ENCODE assay signal across 15 cellular contexts in the genomic region with DNA sequence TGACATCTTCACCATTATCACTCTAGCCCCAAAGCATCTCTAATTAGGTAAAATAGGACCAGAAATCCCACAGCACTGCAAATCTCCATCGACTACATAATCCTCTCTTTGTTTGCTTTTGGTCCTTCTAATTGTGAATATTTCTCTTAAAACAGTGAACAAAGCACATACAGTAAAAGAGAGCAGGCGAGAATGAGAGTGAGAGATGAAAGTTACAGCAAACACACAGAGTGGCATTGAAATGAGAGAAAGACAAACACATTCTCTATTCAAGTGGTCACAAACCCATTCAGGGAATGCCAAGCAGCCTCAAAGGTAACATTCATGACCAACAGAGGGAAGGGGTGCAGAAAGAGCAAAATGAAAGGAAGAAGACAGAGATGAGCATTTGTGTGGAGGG.
DNase-seq lines count a peak whose midpoint lies in the region; ATAC-seq and TF ChIP-seq lines count a peak whose summit lies in the region.
"Had no signal": no experiment of that assay in that cellular context is flagged by ENCODE, and none has a peak within 500 bp of the region (broad histone marks: within the 10 kb centered on the region; RNA-seq: fewer than 3 reads in every experiment).

No MANE protein-coding gene starts in this region.

- H3K4me1 Mint-ChIP-seq in Calu3 (ENCODE audit: low read depth, unreplicated experiment), result no peaks in the 10 kb centered on the region
- H3K4me1 Mint-ChIP-seq: activated naive CD8-positive, alpha-beta T cell treated with anti-CD3 and anti-CD28 coated beads for 36 hours had no signal

- no peaks in the 10 kb centered on the region for H3K36me3 Mint-ChIP-seq in Calu3 (ENCODE audit: insufficient read depth, unreplicated experiment)
- H3K36me3 Mint-ChIP-seq: activated naive CD8-positive, alpha-beta T cell treated with anti-CD3 and anti-CD28 coated beads for 36 hours; CD8-positive, alpha-beta T cell had no signal

- H3K9me3 Mint-ChIP-seq in Calu3 (ENCODE audit: low read depth, unreplicated experiment), result no peaks in the 10 kb centered on the region
- H3K9me3 Mint-ChIP-seq: activated naive CD8-positive, alpha-beta T cell treated with anti-CD3 and anti-CD28 coated beads for 36 hours; CD8-positive, alpha-beta T cell had no signal

- peaks cover 23% of the 10 kb centered on the region for H3K4me1 ChIP-seq in Karpas-422 (ENCODE audit: low read length)
- H3K4me1 ChIP-seq: suprapubic skin had no signal

- no peak overlapping the region for H3K27ac ChIP-seq in Karpas-422 (ENCODE audit: low read length)
- H3K27ac ChIP-seq: suprapubic skin had no signal

- in situ Hi-C loops in SK-MEL-5 (cut with HindIII; ENCODE audit: low pct_unique_long_range_greater_than_20kb, low sequenced_read_pairs), result no loop called here

- H3K4me3 Mint-ChIP-seq in Calu3 (ENCODE audit: low read depth, unreplicated experiment), result no peak overlapping the region
- H3K4me3 Mint-ChIP-seq: activated CD8-positive, alpha-beta T cell treated with anti-CD3 and anti-CD28 coated beads, Interleukin-2, amount 10 ng/mL, durations not matched to agents 7 days and 5 days; activated naive CD8-positive, alpha-beta T cell treated with anti-CD3 and anti-CD28 coated beads for 36 hours; CD8-positive, alpha-beta T cell had no signal

- peaks cover 16% of the 10 kb centered on the region for H3K27me3 Mint-ChIP-seq in Calu3 (ENCODE audit: unreplicated experiment)

- no peaks in the 10 kb centered on the region for H3K27me3 ChIP-seq in Karpas-422 (ENCODE audit: low read length)
- H3K27me3 ChIP-seq: suprapubic skin had no signal

- no peak for ATAC-seq in HG02759 (IDR thresholded peaks at IDR 0.05; ENCODE audit: unreplicated experiment)
- no peak for ATAC-seq in HG03045 (IDR thresholded peaks at IDR 0.05; ENCODE audit: unreplicated experiment)
- ATAC-seq: activated CD8-positive, alpha-beta T cell treated with anti-CD3 and anti-CD28 coated beads, Interleukin-2, amount 10 ng/mL, durations not matched to agents 7 days and 5 days; CD8-positive, alpha-beta T cell had no signal

- H3K9me2 ChIP-seq in Karpas-422 (replicated peaks; ENCODE audit: insufficient read depth, low read length), result no peaks in the 10 kb centered on the region

- H3K36me3 ChIP-seq in Karpas-422 (ENCODE audit: insufficient read depth, low read length), result no peaks in the 10 kb centered on the region
- H3K36me3 ChIP-seq: suprapubic skin had no signal

- H3K27ac Mint-ChIP-seq in Calu3 (ENCODE audit: unreplicated experiment), result no peak overlapping the region
- H3K27ac Mint-ChIP-seq: activated CD8-positive, alpha-beta T cell treated with anti-CD3 and anti-CD28 coated beads, Interleukin-2, amount 10 ng/mL, durations not matched to agents 7 days and 5 days; activated naive CD8-positive, alpha-beta T cell treated with anti-CD3 and anti-CD28 coated beads for 36 hours; CD8-positive, alpha-beta T cell had no signal

- DNase-seq in Ammon's horn (ENCODE audit: low spot score) (peak; percentile 57), Karpas-422 (no peak), SK-MEL-5 (ENCODE audit: low read depth, low spot score) (peak; percentile 97), medulla oblongata (ENCODE audit: extremely low spot score) (peak; percentile 80), Calu3 (no peak)
- no peak for DNase-seq in stimulated activated CD4-positive, alpha-beta T cell treated with anti-CD3 and anti-CD28 coated beads, Interleukin-12 subunit alpha, Interleukin-12 subunit beta, amount 100 ng/mL, for 4 hours
- DNase-seq: activated CD8-positive, alpha-beta T cell treated with anti-CD3 and anti-CD28 coated beads, Interleukin-2, amount 10 ng/mL, durations not matched to agents 7 days and 5 days; activated naive CD8-positive, alpha-beta T cell treated with anti-CD3 and anti-CD28 coated beads for 36 hours; CD8-positive, alpha-beta T cell; effector CD8-positive, alpha-beta T cell; Kasumi-1; stimulated activated CD4-positive, alpha-beta T cell treated with anti-CD3 and anti-CD28 coated beads, Interleukin-4, amount 100 ng/mL, for 1 hour had no signal

- no peak overlapping the region for H3K4me3 ChIP-seq in Karpas-422 (ENCODE audit: low read length)
- H3K4me3 ChIP-seq: suprapubic skin had no signal

- intact Hi-C loops in Calu3 (cut with micrococcal nuclease; ENCODE audit: unreplicated experiment), result loop anchor here (5.0 kb wide), 2 partner anchors 286 to 1046 kb away; no protein-coding TSS in a partner anchor

- H3K9ac ChIP-seq in Karpas-422 (ENCODE audit: low read length), result no peak overlapping the region

- TF ChIP-seq CTCF in Calu3 (IDR thresholded peaks at IDR 0.05; ENCODE audit: unreplicated experiment), result no peak

- peak overlapping the region; percentile 21 for H3K4me2 ChIP-seq in Karpas-422 (ENCODE audit: low read depth, low read length, poor library complexity, severe bottlenecking)

- H4K20me1 ChIP-seq in Karpas-422 (ENCODE audit: insufficient read depth, low read depth, low read length), result no peaks in the 10 kb centered on the region

- no TSS peak for BruUV-seq in Calu3 (replicated peaks; lab: Mats Ljungman, UMichigan)

- CTCF ChIA-PET in Calu3 (lab: Charles Lee), result no interaction called here

- peak overlapping the region; percentile 40; the same call in 1 of the 2 replicates for H2AFZ ChIP-seq in Karpas-422 (ENCODE audit: low read length)

- no peaks in the 10 kb centered on the region for H3K79me2 ChIP-seq in Karpas-422 (ENCODE audit: low read length)

- H3K9me3 ChIP-seq in Karpas-422 (ENCODE audit: low read length), result no peaks in the 10 kb centered on the region
- H3K9me3 ChIP-seq: suprapubic skin had no signal

Comparison
In these comparisons a context has a peak if more than half of its experiments do, and no peak if none do; other contexts are left out.
1. DNase-seq: peak in Ammon's horn (single experiment), SK-MEL-5 (single experiment) and medulla oblongata (single experiment); none in Karpas-422 (single experiment), stimulated activated CD4-positive, alpha-beta T cell treated with anti-CD3 and anti-CD28 coated beads, Interleukin-12 subunit alpha, Interleukin-12 subunit beta, amount 100 ng/mL, for 4 hours (single experiment) and Calu3 (single experiment).